10 cellular contexts compared by ENCODE assay signal in the genomic region with DNA sequence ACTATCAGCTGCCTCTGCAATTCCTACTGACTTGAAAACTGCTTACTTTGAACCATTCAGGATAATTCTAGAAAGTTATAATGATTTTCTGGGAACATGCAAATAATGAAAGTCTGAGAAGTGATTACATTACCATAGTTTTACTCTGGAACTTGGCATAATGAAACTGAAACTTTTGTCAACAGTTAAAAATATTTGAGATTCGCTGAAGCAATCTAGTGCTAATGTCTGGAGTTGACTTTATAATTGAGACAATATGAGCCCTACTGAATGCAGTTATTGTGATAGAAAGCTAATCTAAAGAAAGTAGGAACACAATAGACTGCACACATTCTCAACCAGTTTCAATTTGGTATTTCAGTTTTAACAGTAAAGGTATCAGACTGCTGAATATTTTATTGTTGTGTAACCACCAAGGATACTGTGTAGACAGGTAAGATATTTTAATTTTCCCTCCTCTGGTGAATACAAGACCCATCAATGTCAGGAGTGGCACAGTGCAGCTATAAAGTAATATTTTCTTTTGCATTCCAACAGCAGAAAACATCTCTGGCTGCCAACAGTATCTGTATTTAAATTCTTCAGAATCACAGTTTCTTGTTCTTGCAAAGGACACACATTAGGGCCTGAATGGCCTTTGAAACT.
DNase-seq lines count a peak whose midpoint lies in the region; ATAC-seq and TF ChIP-seq lines count a peak whose summit lies in the region.
"Had no signal": no experiment of that assay in that cellular context is flagged by ENCODE, and none has a peak within 500 bp of the region (broad histone marks: within the 10 kb centered on the region; RNA-seq: fewer than 3 reads in every experiment).

No MANE protein-coding gene starts in this region.

- H3K4me3 Mint-ChIP-seq in Calu3 (ENCODE audit: low read depth, unreplicated experiment) = peak overlapping the region; percentile 53
- no peak overlapping the region for H3K4me3 Mint-ChIP-seq in CD8-positive, alpha-beta T cell

- DNase-seq in Calu3 (no peak), LHCN-M2 (ENCODE audit: low read depth) (peak; percentile 31), hepatocyte (ENCODE audit: low spot score) (no peak), NCI-H510A treated with DMSO at 0.1 percent for 48 hours (lab: John Stamatoyannopoulos, UW) (no peak), DMS114 treated with DMSO at 0.1 percent for 48 hours (lab: John Stamatoyannopoulos, UW; ENCODE audit: unreplicated experiment) (no peak), head of caudate nucleus (no peak)
- no peak for DNase-seq in CD8-positive, alpha-beta T cell
- DNase-seq: central memory CD4-positive, alpha-beta T cell; NCI-H1930 had no signal

- H3K27ac Mint-ChIP-seq in Calu3 (ENCODE audit: unreplicated experiment) = peak overlapping the region; percentile 70
- no peak overlapping the region for H3K27ac Mint-ChIP-seq in CD8-positive, alpha-beta T cell

- no peaks in the 10 kb centered on the region for H3K36me3 ChIP-seq in hepatocyte (replicated peaks; ENCODE audit: insufficient read depth, low read depth)
- no peaks in the 10 kb centered on the region for H3K36me3 ChIP-seq in CD8-positive, alpha-beta T cell (ENCODE audit: insufficient read depth, low read length)

- no peak overlapping the region for H2AFZ ChIP-seq in hepatocyte

- peaks cover 15% of the 10 kb centered on the region for H3K9me3 Mint-ChIP-seq in Calu3 (ENCODE audit: low read depth, unreplicated experiment)
- H3K9me3 Mint-ChIP-seq in CD8-positive, alpha-beta T cell = peaks cover 3% of the 10 kb centered on the region

- H3K9me2 ChIP-seq in hepatocyte (replicated peaks; ENCODE audit: insufficient read depth) = no peaks in the 10 kb centered on the region

- H3K27me3 ChIP-seq in hepatocyte = no peaks in the 10 kb centered on the region
- no peaks in the 10 kb centered on the region for H3K27me3 ChIP-seq in CD8-positive, alpha-beta T cell (ENCODE audit: insufficient read depth, low read length)

- 71% methylated on average over 1 of the region's 1 CpG for WGBS in hepatocyte (ENCODE audit: low lambda C conversion rate, missing lambda C conversion rate)

- H3K9me3 ChIP-seq in hepatocyte (ENCODE audit: low read depth) = no peaks in the 10 kb centered on the region
- H3K9me3 ChIP-seq in CD8-positive, alpha-beta T cell (ENCODE audit: low read length) = no peaks in the 10 kb centered on the region

- intact Hi-C loops in Calu3 (cut with micrococcal nuclease; ENCODE audit: unreplicated experiment) = loop anchor here (10.0 kb wide), 1 partner anchor 360 kb away; no protein-coding TSS in a partner anchor
- intact Hi-C loops in head of caudate nucleus (cut with DNase I) = no loop called here
- intact Hi-C loops in CD8-positive, alpha-beta T cell (cut with DNase I, micrococcal nuclease) = no loop called here

- no peaks in the 10 kb centered on the region for H3K79me2 ChIP-seq in hepatocyte

- peak overlapping the region; percentile 87 for H3K27ac ChIP-seq in hepatocyte
- no peak overlapping the region for H3K27ac ChIP-seq in CD8-positive, alpha-beta T cell (ENCODE audit: low read depth, low read length)

- peaks cover 34% of the 10 kb centered on the region for H3K4me1 ChIP-seq in hepatocyte (ENCODE audit: insufficient read depth)
- H3K4me1 ChIP-seq in CD8-positive, alpha-beta T cell (ENCODE audit: insufficient read depth, low read length) = no peaks in the 10 kb centered on the region

- H3K4me1 Mint-ChIP-seq in Calu3 (ENCODE audit: low read depth, unreplicated experiment) = peaks cover 49% of the 10 kb centered on the region
- no peaks in the 10 kb centered on the region for H3K4me1 Mint-ChIP-seq in CD8-positive, alpha-beta T cell (ENCODE audit: low read depth)

- H3K4me3 ChIP-seq in hepatocyte = no peak overlapping the region
- no peak overlapping the region for H3K4me3 ChIP-seq in CD8-positive, alpha-beta T cell (ENCODE audit: low read depth, low read length)

- H4K20me1 ChIP-seq in hepatocyte (ENCODE audit: insufficient read depth, poor library complexity, severe bottlenecking) = no peaks in the 10 kb centered on the region

- H3K36me3 Mint-ChIP-seq in Calu3 (ENCODE audit: insufficient read depth, unreplicated experiment) = no peaks in the 10 kb centered on the region
- H3K36me3 Mint-ChIP-seq in CD8-positive, alpha-beta T cell = no peaks in the 10 kb centered on the region

- POLR2A ChIA-PET in CD8-positive, alpha-beta T cell (lab: Charles Lee) = no interaction called here

- peak overlapping the region; percentile 51 for H3K4me2 ChIP-seq in hepatocyte

- H3K27me3 Mint-ChIP-seq in Calu3 (ENCODE audit: unreplicated experiment) = no peaks in the 10 kb centered on the region
- H3K27me3 Mint-ChIP-seq in CD8-positive, alpha-beta T cell (ENCODE audit: low read depth) = peaks cover 12% of the 10 kb centered on the region

- TF ChIP-seq CTCF in Calu3 (IDR thresholded peaks at IDR 0.05; ENCODE audit: unreplicated experiment) (no peak), hepatocyte (IDR thresholded peaks at IDR 0.05; ENCODE audit: poor library complexity) (no peak)
- no peak for TF ChIP-seq CTCF in CD8-positive, alpha-beta T cell (IDR thresholded peaks at IDR 0.05)

- peak; percentile 16 for ATAC-seq in GM21786 (IDR thresholded peaks at IDR 0.05; ENCODE audit: unreplicated experiment)
- no peak for ATAC-seq in CD8-positive, alpha-beta T cell

- no TSS peak for BruUV-seq in Calu3 (replicated peaks; lab: Mats Ljungman, UMichigan)

- CTCF ChIA-PET in Calu3 (lab: Charles Lee) = interaction anchor here (0.7 to 2.5 kb wide), 4 partner anchors 10 to 88 kb away, joined by 3 to 21 read pairs (median 10); no protein-coding TSS in a partner anchor
- CTCF ChIA-PET in CD8-positive, alpha-beta T cell (lab: Charles Lee) = no interaction called here
